Comparison of ENCODE assay signal across 15 cellular contexts in the genomic region with DNA sequence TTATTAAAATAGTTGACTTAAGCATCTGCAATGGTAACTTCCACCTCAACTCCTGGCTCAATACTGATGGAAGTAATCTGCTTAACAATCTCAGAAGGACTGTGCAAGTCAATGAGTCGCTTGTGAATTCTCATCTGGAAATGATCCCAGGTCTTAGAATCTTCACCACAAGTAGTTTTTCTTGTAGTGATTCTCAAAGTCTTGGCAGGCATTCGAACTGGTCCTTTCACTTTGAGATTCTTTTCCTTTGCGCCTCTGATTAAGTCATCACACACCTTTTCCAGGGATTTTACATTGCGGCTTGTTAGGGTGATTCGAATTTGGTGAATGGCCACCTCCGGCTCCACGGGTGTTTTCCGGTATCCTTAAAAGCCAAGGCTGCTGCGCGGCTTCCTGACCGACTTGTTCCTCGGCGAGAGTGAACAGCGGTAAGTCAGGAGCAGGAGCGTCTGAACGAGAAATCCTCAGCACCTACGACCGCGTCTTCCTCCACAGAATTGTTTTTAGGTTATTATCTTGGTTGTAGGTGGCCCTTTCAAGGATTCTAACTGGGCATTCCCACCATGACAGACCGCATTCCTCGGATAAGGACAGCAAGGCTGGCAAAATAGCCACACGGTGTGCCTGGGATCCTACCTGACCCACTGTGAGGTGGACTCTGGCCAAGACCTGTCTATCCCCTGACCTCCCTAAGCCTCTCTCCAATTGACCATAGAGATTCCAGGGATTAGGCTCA. TPM values are rescaled to one million over a fixed set of nuclear protein-coding genes. Genes with fewer than 3 reads are reported as not detected.
DNase-seq lines count a peak whose midpoint lies in the region; ATAC-seq, FAIRE-seq and TF ChIP-seq lines count a peak whose summit lies in the region.
"Had no signal": no experiment of that assay in that cellular context is flagged by ENCODE, and none has a peak within 500 bp of the region (broad histone marks: within the 10 kb centered on the region; RNA-seq: fewer than 3 reads in every experiment).

No MANE protein-coding gene starts in this region.

- no peak overlapping the region for H2AFZ ChIP-seq in H9 (ENCODE audit: low read length)
- H2AFZ ChIP-seq in astrocyte (ENCODE audit: low read depth, low read length), result no peak overlapping the region

- no peak overlapping the region for H3K4ac ChIP-seq in H9 (ENCODE audit: low read depth, low read length)

- no peak overlapping the region for H3K23ac ChIP-seq in H9 (ENCODE audit: insufficient read length, low read depth, low read length)

- H3K4me3 Mint-ChIP-seq in H9 (peak overlapping the region in 1 of 2 experiments; percentile 22; a peak in 1 of 5 replicates), astrocyte (ENCODE audit: unreplicated experiment) (no peak overlapping the region)
- H3K4me3 Mint-ChIP-seq: activated naive CD8-positive, alpha-beta T cell treated with anti-CD3 and anti-CD28 coated beads, Interleukin-2, amount 10 ng/mL, durations not matched to agents 7 days and 5 days; T-helper 2 cell treated with Interferon-gamma antibody and Interleukin-4, amounts not matched to agents 5 μg/mL and 100 μg/mL, for 36 hours had no signal

- H4K5ac ChIP-seq in H9 (ENCODE audit: insufficient read length, low read depth, low read length), result no peak overlapping the region

- H3T11ph ChIP-seq in H9 (ENCODE audit: low read length), result no peak overlapping the region

- H3K18ac ChIP-seq in H9 (ENCODE audit: insufficient read length, low read depth, low read length), result no peak overlapping the region

- no peaks in the 10 kb centered on the region; the same call in 1 of the 2 replicates for H3K27me3 Mint-ChIP-seq in H9 (ENCODE audit: low read depth)
- H3K27me3 Mint-ChIP-seq in astrocyte (ENCODE audit: low read depth, unreplicated experiment), result peaks cover 5% of the 10 kb centered on the region
- H3K27me3 Mint-ChIP-seq: naive thymus-derived CD4-positive, alpha-beta T cell had no signal

- H3K9ac ChIP-seq in H9 (ENCODE audit: extremely low read depth, insufficient read length, low read length), result no peak overlapping the region
- H3K9ac ChIP-seq in astrocyte (ENCODE audit: low read length), result peak overlapping the region; percentile 23
- no peak overlapping the region for H3K9ac ChIP-seq in skeletal muscle satellite cell (ENCODE audit: low read depth, low read length)

- H3K14ac ChIP-seq in H9 (ENCODE audit: insufficient read depth, low read length), result no peak overlapping the region

- H3K79me2 ChIP-seq in H9 (ENCODE audit: insufficient read depth, low read length) (no peaks in the 10 kb centered on the region), astrocyte (ENCODE audit: insufficient read depth, low read length) (no peaks in the 10 kb centered on the region)

- no peaks in the 10 kb centered on the region for H3K23me2 ChIP-seq in H9 (ENCODE audit: insufficient read length, low read depth, low read length, poor library complexity, severe bottlenecking)

- no CpG with 5 or more reads among the region's 22 CpGs for WGBS in H9 (ENCODE audit: extremely low coverage, insufficient read length, low lambda C conversion rate)

- no peak for ATAC-seq in GM21717 (IDR thresholded peaks at IDR 0.05; ENCODE audit: unreplicated experiment)
- no peak for ATAC-seq in GM18517 (IDR thresholded peaks at IDR 0.05; ENCODE audit: unreplicated experiment)
- ATAC-seq: left colon; naive thymus-derived CD4-positive, alpha-beta T cell had no signal

- H2BK120ac ChIP-seq in H9 (ENCODE audit: low read depth, low read length, poor library complexity, severe bottlenecking), result no peak overlapping the region

- DNase-seq in H9 (no peak), astrocyte (ENCODE audit: low read depth) (peak; percentile 95), fibroblast of villous mesenchyme (ENCODE audit: low read depth) (peak; percentile 74)
- DNase-seq in stimulated activated naive CD4-positive, alpha-beta T cell (lab: John Stamatoyannopoulos, UW), result no peak
- DNase-seq: activated naive CD8-positive, alpha-beta T cell treated with anti-CD3 and anti-CD28 coated beads, Interleukin-2, amount 10 ng/mL, durations not matched to agents 7 days and 5 days; glutamatergic neuron; GOT3; left colon; naive thymus-derived CD4-positive, alpha-beta T cell; NCI-H2227 treated with DMSO at 0.1 percent for 48 hours; transverse colon had no signal

- H3K79me1 ChIP-seq in H9 (ENCODE audit: insufficient read depth, low read depth, low read length, poor library complexity, severe bottlenecking), result no peaks in the 10 kb centered on the region

- H3K4me1 ChIP-seq in H9 (ENCODE audit: insufficient read depth, low read length), result no peaks in the 10 kb centered on the region; the same call in 1 of the 2 replicates
- peaks cover 45% of the 10 kb centered on the region for H3K4me1 ChIP-seq in astrocyte (ENCODE audit: insufficient read depth, low read length)
- H3K4me1 ChIP-seq in skeletal muscle satellite cell (ENCODE audit: control insufficient read depth, insufficient read depth, low read length), result peaks cover 52% of the 10 kb centered on the region

- H3K4me2 ChIP-seq in H9 (ENCODE audit: insufficient read depth, insufficient read length, low read length) (peak overlapping the region; percentile 0), astrocyte (ENCODE audit: low read length) (peak overlapping the region; percentile 74), skeletal muscle satellite cell (ENCODE audit: low read length) (peak overlapping the region; percentile 28)

- no peak overlapping the region for H4K91ac ChIP-seq in H9 (ENCODE audit: insufficient read length, low read depth, low read length)

- H3K36me3 ChIP-seq in astrocyte (ENCODE audit: insufficient read depth, low read length) (no peaks in the 10 kb centered on the region), skeletal muscle satellite cell (ENCODE audit: insufficient read depth, low read length) (no peaks in the 10 kb centered on the region)
- H3K36me3 ChIP-seq: transverse colon had no signal

- H3K27ac ChIP-seq in H9 (ENCODE audit: insufficient read length, low read depth, low read length), result no peak overlapping the region
- H3K27ac ChIP-seq in astrocyte (ENCODE audit: low read depth, low read length), result peak overlapping the region; percentile 54
- H3K27ac ChIP-seq: transverse colon had no signal

- H3K56ac ChIP-seq in H9 (ENCODE audit: insufficient read length, low read depth, low read length), result no peak overlapping the region

- H3K4me1 Mint-ChIP-seq in H9 (peaks cover 13% of the 10 kb centered on the region in 2 experiments), astrocyte (ENCODE audit: low read depth, unreplicated experiment) (peaks cover 23% of the 10 kb centered on the region)

- H3K9me3 Mint-ChIP-seq in H9 (no peaks in the 10 kb centered on the region), astrocyte (ENCODE audit: unreplicated experiment) (no peaks in the 10 kb centered on the region)
- H3K9me3 Mint-ChIP-seq: activated naive CD8-positive, alpha-beta T cell treated with anti-CD3 and anti-CD28 coated beads, Interleukin-2, amount 10 ng/mL, durations not matched to agents 7 days and 5 days; naive thymus-derived CD4-positive, alpha-beta T cell; T-helper 2 cell treated with Interferon-gamma antibody and Interleukin-4, amounts not matched to agents 5 μg/mL and 100 μg/mL, for 36 hours had no signal

- no peaks in the 10 kb centered on the region for H4K20me1 ChIP-seq in H9 (ENCODE audit: control insufficient read depth, insufficient read depth, insufficient read length)
- no peaks in the 10 kb centered on the region for H4K20me1 ChIP-seq in astrocyte (ENCODE audit: insufficient read depth, low read length)

- H2AK5ac ChIP-seq in H9 (ENCODE audit: insufficient read length, low read length), result no peak overlapping the region

- H2BK20ac ChIP-seq in H9 (ENCODE audit: low read depth, low read length, poor library complexity, severe bottlenecking), result no peak overlapping the region

- H3K36me3 Mint-ChIP-seq in H9 (ENCODE audit: insufficient read depth in 1 of 3, low read depth in 3 of 3) (no peaks in the 10 kb centered on the region), astrocyte (ENCODE audit: low read depth, unreplicated experiment) (no peaks in the 10 kb centered on the region)
- H3K36me3 Mint-ChIP-seq: activated naive CD8-positive, alpha-beta T cell treated with anti-CD3 and anti-CD28 coated beads, Interleukin-2, amount 10 ng/mL, durations not matched to agents 7 days and 5 days had no signal

- peak overlapping the region; percentile 3 for H3K4me3 ChIP-seq in astrocyte (ENCODE audit: insufficient read depth, low read depth, low read length)
- no peak overlapping the region for H3K4me3 ChIP-seq in fibroblast of villous mesenchyme (ENCODE audit: low read depth, low read length)
- H3K4me3 ChIP-seq in skeletal muscle satellite cell (ENCODE audit: low read length), result peak overlapping the region; percentile 32
- H3K4me3 ChIP-seq: transverse colon had no signal

- no peak overlapping the region for H2BK15ac ChIP-seq in H9 (ENCODE audit: low read depth, low read length)

- H3K27ac Mint-ChIP-seq in H9, result 0 out of 7 replicates have a peak overlapping the region, but pooled peaks of 2 of the 3 experiments have one; percentile 34 to 45
- no peak overlapping the region for H3K27ac Mint-ChIP-seq in astrocyte (ENCODE audit: unreplicated experiment)
- H3K27ac Mint-ChIP-seq: activated naive CD8-positive, alpha-beta T cell treated with anti-CD3 and anti-CD28 coated beads, Interleukin-2, amount 10 ng/mL, durations not matched to agents 7 days and 5 days; T-helper 2 cell treated with Interferon-gamma antibody and Interleukin-4, amounts not matched to agents 5 μg/mL and 100 μg/mL, for 36 hours had no signal

- H2BK12ac ChIP-seq in H9 (ENCODE audit: insufficient read length, low read depth, low read length), result no peak overlapping the region

- no peak overlapping the region for H4K8ac ChIP-seq in H9 (replicated peaks; ENCODE audit: insufficient read length, low read depth, low read length)

- H3K27me3 ChIP-seq in H9 (ENCODE audit: insufficient read depth, low read length) (no peaks in the 10 kb centered on the region), astrocyte (ENCODE audit: insufficient read depth, low read length) (no peaks in the 10 kb centered on the region), skeletal muscle satellite cell (ENCODE audit: control insufficient read depth, insufficient read depth, low read length) (no peaks in the 10 kb centered on the region)
- H3K27me3 ChIP-seq: transverse colon had no signal

- FAIRE-seq in astrocyte (lab: Jason Lieb, UNC), result peak; percentile 70

- H3K9me3 ChIP-seq in H9 (ENCODE audit: control insufficient read depth, low read depth, low read length), result no peaks in the 10 kb centered on the region
- no peaks in the 10 kb centered on the region for H3K9me3 ChIP-seq in astrocyte (ENCODE audit: insufficient read depth, low read depth, low read length)
- H3K9me3 ChIP-seq in skeletal muscle satellite cell (replicated peaks; ENCODE audit: low read length), result no peaks in the 10 kb centered on the region
- H3K9me3 ChIP-seq: transverse colon had no signal

- H2BK5ac ChIP-seq in H9 (ENCODE audit: insufficient read length, low read length), result no peak overlapping the region

- TF ChIP-seq CTCF in H9 (conservative IDR thresholded peaks at IDR 0.05) (no peak), astrocyte (IDR thresholded peaks at IDR 0.05; ENCODE audit: insufficient read depth, low read depth, low read length) (no peak), fibroblast of villous mesenchyme (IDR thresholded peaks at IDR 0.05; ENCODE audit: insufficient read depth, low read depth, low read length) (no peak)

RNA-seq across cellular contexts. Expression of a gene that starts 23.8 kb away (rescaled TPM):
- total RNA-seq in H9 (2021) (120 and 123 TPM in 2 replicates), astrocyte (96.7 and 122 TPM in 2 replicates), fibroblast of villous mesenchyme (66.0 and 96.3 TPM in 2 replicates)
- total RNA-seq in skeletal muscle satellite cell (2012; rRNA removed), result 110 and 184 TPM in 2 replicates

RNA-seq across cellular contexts. Expression of a gene that starts 37.6 kb away (rescaled TPM):
- total RNA-seq in H9 (2021) (30.6 and 32.3 TPM in 2 replicates), astrocyte (17.9 and 25.3 TPM in 2 replicates), fibroblast of villous mesenchyme (3.9 and 7.4 TPM in 2 replicates)
- total RNA-seq in skeletal muscle satellite cell (2012; rRNA removed), result 13.1 and 13.4 TPM in 2 replicates

Comparison
In these comparisons a context has a peak if more than half of its experiments do, and no peak if none do; other contexts are left out.
1. DNase-seq: peak in astrocyte (single experiment) and fibroblast of villous mesenchyme (single experiment); none in H9 (single experiment) and stimulated activated naive CD4-positive, alpha-beta T cell (0 of 6).
2. H3K4me2 ChIP-seq: peak in every context shown above with its lines; median percentile 74 in astrocyte; 28 in skeletal muscle satellite cell; 0 in H9.